8 cellular contexts compared by ENCODE assay signal in the genomic region with DNA sequence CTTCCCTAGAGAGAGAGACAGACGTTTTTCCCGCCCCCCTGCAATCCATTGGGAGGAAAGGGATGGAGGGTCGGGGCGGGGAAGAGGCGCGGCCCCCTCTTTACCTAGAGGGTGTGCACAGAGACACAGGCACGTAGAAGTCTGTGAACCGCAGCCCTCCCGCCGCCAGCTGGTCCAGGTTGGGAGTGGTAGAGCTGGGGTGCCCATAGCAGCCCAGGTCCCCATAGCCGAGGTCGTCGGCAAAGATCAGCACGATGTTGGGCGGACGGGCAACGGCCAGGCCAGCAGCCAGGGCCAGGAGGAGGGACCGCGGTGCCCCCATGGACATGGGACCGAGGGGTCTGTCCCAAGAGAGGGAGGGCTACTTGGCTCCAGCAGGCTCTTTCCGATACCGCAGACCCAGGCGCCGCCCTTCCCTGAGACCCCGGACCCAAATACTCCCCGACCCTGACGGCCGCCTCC. TPM values are rescaled to one million over a fixed set of nuclear protein-coding genes. Genes with fewer than 3 reads are reported as not detected.
DNase-seq lines count a peak whose midpoint lies in the region; ATAC-seq and TF ChIP-seq lines count a peak whose summit lies in the region.

No MANE protein-coding gene starts in this region.

- peaks cover 29% of the 10 kb centered on the region for H3K4me1 Mint-ChIP-seq in activated CD8-positive, alpha-beta T cell treated with anti-CD3 and anti-CD28 coated beads, Interleukin-2, amount 10 ng/mL, durations not matched to agents 7 days and 5 days (ENCODE audit: low read depth)

- peak; percentile 19 for ATAC-seq in GM18498 (IDR thresholded peaks at IDR 0.05; ENCODE audit: unreplicated experiment)
- ATAC-seq in HG02970 (IDR thresholded peaks at IDR 0.05; ENCODE audit: low FRiP score, unreplicated experiment) = peak; percentile 23
- ATAC-seq in activated CD8-positive, alpha-beta T cell treated with anti-CD3 and anti-CD28 coated beads, Interleukin-2, amount 10 ng/mL, durations not matched to agents 7 days and 5 days = peak; percentile 5

- in situ Hi-C loops in GM13977 (cut with MboI; ENCODE audit: low pct_unique_long_range_greater_than_20kb, low sequenced_read_pairs, unreplicated experiment) = no loop called here

- peaks cover 7% of the 10 kb centered on the region for H3K36me3 Mint-ChIP-seq in activated CD8-positive, alpha-beta T cell treated with anti-CD3 and anti-CD28 coated beads, Interleukin-2, amount 10 ng/mL, durations not matched to agents 7 days and 5 days (ENCODE audit: low read depth)

- TF ChIP-seq CTCF in retinal pigment epithelial cell (conservative IDR thresholded peaks at IDR 0.05; ENCODE audit: low read depth, low read length) = no peak
- TF ChIP-seq CTCF in GM13977 (IDR thresholded peaks at IDR 0.05; ENCODE audit: extremely low read depth, insufficient read depth, missing control alignments) = no peak

- CTCF ChIA-PET in activated CD8-positive, alpha-beta T cell treated with anti-CD3 and anti-CD28 coated beads, Interleukin-2, amount 10 ng/mL, durations not matched to agents 7 days and 5 days (lab: Charles Lee) = interaction anchor here (0.6 to 2.1 kb wide), 3 partner anchors 64 to 383 kb away, joined by 3 to 11 read pairs (median 3); a partner anchor contains a TSS

- peak overlapping the region; percentile 79 for H3K4me3 ChIP-seq in retinal pigment epithelial cell (ENCODE audit: low read length)

- H3K9me3 Mint-ChIP-seq in activated CD8-positive, alpha-beta T cell treated with anti-CD3 and anti-CD28 coated beads, Interleukin-2, amount 10 ng/mL, durations not matched to agents 7 days and 5 days (ENCODE audit: insufficient read depth) = no peaks in the 10 kb centered on the region

- peak overlapping the region; percentile 79 for H3K4me3 Mint-ChIP-seq in activated CD8-positive, alpha-beta T cell treated with anti-CD3 and anti-CD28 coated beads, Interleukin-2, amount 10 ng/mL, durations not matched to agents 7 days and 5 days

- POLR2A ChIA-PET in activated CD8-positive, alpha-beta T cell treated with anti-CD3 and anti-CD28 coated beads, Interleukin-2, amount 10 ng/mL, durations not matched to agents 7 days and 5 days (lab: Charles Lee) = interaction anchor here (0.6 to 1.1 kb wide), 2 partner anchors 10 to 102 kb away, joined by 4 to 8 read pairs; a partner anchor contains a TSS

- peaks cover 3% of the 10 kb centered on the region for H3K27me3 Mint-ChIP-seq in activated CD8-positive, alpha-beta T cell treated with anti-CD3 and anti-CD28 coated beads, Interleukin-2, amount 10 ng/mL, durations not matched to agents 7 days and 5 days (ENCODE audit: low read depth)

- peak; percentile 40 for DNase-seq in activated CD8-positive, alpha-beta T cell treated with anti-CD3 and anti-CD28 coated beads, Interleukin-2, amount 10 ng/mL, durations not matched to agents 7 days and 5 days
- DNase-seq in cardiac septum (ENCODE audit: low spot score) (peak; percentile 74), retinal pigment epithelial cell (ENCODE audit: low read depth) (no peak), GDM1 (lab: John Stamatoyannopoulos, UW) (no peak), GM13977 (ENCODE audit: low spot score) (no peak)
- DNase-seq in activated CD4-positive, CD25-positive, alpha-beta regulatory T cell treated with anti-CD3 and anti-CD28 coated beads, Interleukin-2, amount 50 U/mL, for 72 hours = no peak

- peak overlapping the region; percentile 81 for H3K27ac Mint-ChIP-seq in activated CD8-positive, alpha-beta T cell treated with anti-CD3 and anti-CD28 coated beads, Interleukin-2, amount 10 ng/mL, durations not matched to agents 7 days and 5 days

- intact Hi-C loops in cardiac septum (cut with DNase I) = loop anchor here (5.0 kb wide), 1 partner anchor 75 kb away; no protein-coding TSS in a partner anchor

RNA-seq across cellular contexts. Expression of a gene that starts 0.5 kb away (rescaled TPM):
- total RNA-seq in activated CD8-positive, alpha-beta T cell treated with anti-CD3 and anti-CD28 coated beads, Interleukin-2, amount 10 ng/mL, durations not matched to agents 7 days and 5 days = 10 to 100 TPM; 28.8 to 35.1 TPM
- total RNA-seq in cardiac septum = 33.7 TPM

RNA-seq across cellular contexts. Expression of a gene that starts 26.9 kb away (rescaled TPM):
- under 1 TPM; 0.29 to 0.31 TPM for total RNA-seq in activated CD8-positive, alpha-beta T cell treated with anti-CD3 and anti-CD28 coated beads, Interleukin-2, amount 10 ng/mL, durations not matched to agents 7 days and 5 days
- total RNA-seq in cardiac septum = 0.48 TPM

RNA-seq across cellular contexts. Expression of a gene that starts 44.8 kb away (rescaled TPM):
- total RNA-seq in activated CD8-positive, alpha-beta T cell treated with anti-CD3 and anti-CD28 coated beads, Interleukin-2, amount 10 ng/mL, durations not matched to agents 7 days and 5 days = 100 to 1,000 TPM in 1 of 2 experiments, 10 to 100 TPM in 1; 98.9 to 101 TPM
- total RNA-seq in cardiac septum = 49.4 TPM

RNA-seq across cellular contexts. Expression of a gene that starts 45.1 kb away (rescaled TPM):
- total RNA-seq in activated CD8-positive, alpha-beta T cell treated with anti-CD3 and anti-CD28 coated beads, Interleukin-2, amount 10 ng/mL, durations not matched to agents 7 days and 5 days = under 1 TPM in 1 of 2 experiments, not detected in 1; 0.05 TPM
- 25.9 TPM for total RNA-seq in cardiac septum

RNA-seq across cellular contexts. Expression of a gene that starts 49.3 kb away (rescaled TPM):
- total RNA-seq in activated CD8-positive, alpha-beta T cell treated with anti-CD3 and anti-CD28 coated beads, Interleukin-2, amount 10 ng/mL, durations not matched to agents 7 days and 5 days = 10 to 100 TPM; 77.4 to 80.9 TPM
- total RNA-seq in cardiac septum = 253 TPM

Comparison
In these comparisons a context has a peak if more than half of its experiments do, and no peak if none do; other contexts are left out.
1. DNase-seq: peak in activated CD8-positive, alpha-beta T cell treated with anti-CD3 and anti-CD28 coated beads, Interleukin-2, amount 10 ng/mL, durations not matched to agents 7 days and 5 days (single experiment) and cardiac septum (single experiment); none in retinal pigment epithelial cell (single experiment), GDM1 (single experiment), activated CD4-positive, CD25-positive, alpha-beta regulatory T cell treated with anti-CD3 and anti-CD28 coated beads, Interleukin-2, amount 50 U/mL, for 72 hours (single experiment) and GM13977 (single experiment).
2. Peak in every context shown above with its lines, with median percentiles within 50 percentile points of each other: ATAC-seq.